20 cellular contexts compared by ENCODE assay signal in the genomic region with DNA sequence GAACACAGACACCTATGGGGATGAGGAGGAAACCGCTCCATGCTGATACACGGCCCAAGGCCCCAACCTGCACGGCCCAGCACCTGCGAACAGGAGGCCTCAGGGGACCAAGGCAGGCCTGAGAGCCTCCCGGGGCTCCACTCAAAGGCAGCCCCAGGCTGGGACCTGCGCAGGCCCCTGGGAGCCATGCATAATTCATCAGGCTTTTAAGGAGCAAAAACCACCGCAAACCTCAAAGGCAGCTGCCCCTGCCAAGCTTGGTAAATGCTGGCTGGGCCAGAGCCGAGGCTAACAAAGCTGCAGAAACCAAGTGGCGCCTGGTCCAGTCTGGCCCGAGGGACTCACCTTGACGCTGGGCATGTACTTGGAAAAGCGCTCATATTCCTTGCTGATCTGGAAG. TPM values are rescaled to one million over a fixed set of nuclear protein-coding genes. Genes with fewer than 3 reads are reported as not detected.
DNase-seq lines count a peak whose midpoint lies in the region; ATAC-seq and TF ChIP-seq lines count a peak whose summit lies in the region.
"Had no signal": no experiment of that assay in that cellular context is flagged by ENCODE, and none has a peak within 500 bp of the region (broad histone marks: within the 10 kb centered on the region; RNA-seq: fewer than 3 reads in every experiment).

No MANE protein-coding gene starts in this region.

- peaks cover 6% of the 10 kb centered on the region for H3K9me3 ChIP-seq in neutrophil
- no peaks in the 10 kb centered on the region for H3K9me3 ChIP-seq in esophagus squamous epithelium
- H3K9me3 ChIP-seq: adrenal gland, BE2C, SK-N-SH had no signal

- H3K4me3 Mint-ChIP-seq in activated naive CD8-positive, alpha-beta T cell treated with anti-CD3 and anti-CD28 coated beads, Interleukin-2, amount 50 U/mL, for 24 hours: peak overlapping the region; percentile 17
- H3K4me3 Mint-ChIP-seq: dendritic cell treated with granulocyte-macrophage colony-stimulating factor and Interleukin-4, amounts not matched to agents 40 ng/mL and 50 ng/mL, for 4 days; H9; nephron had no signal

- H3K9me3 Mint-ChIP-seq in activated naive CD8-positive, alpha-beta T cell treated with anti-CD3 and anti-CD28 coated beads, Interleukin-2, amount 50 U/mL, for 24 hours: no peaks in the 10 kb centered on the region
- H3K9me3 Mint-ChIP-seq: dendritic cell treated with granulocyte-macrophage colony-stimulating factor and Interleukin-4, amounts not matched to agents 40 ng/mL and 50 ng/mL, for 4 days; H9; nephron had no signal

- 89 to 100% methylated on average over 3 to 5 of the region's 12 CpGs for WGBS in esophagus squamous epithelium, 2 donors

- no peak for TF ChIP-seq CTCF in neutrophil (IDR thresholded peaks at IDR 0.05)
- no peak for TF ChIP-seq CTCF in esophagus squamous epithelium (IDR thresholded peaks at IDR 0.05)

- no peaks in the 10 kb centered on the region for H3K27me3 Mint-ChIP-seq in activated naive CD8-positive, alpha-beta T cell treated with anti-CD3 and anti-CD28 coated beads, Interleukin-2, amount 50 U/mL, for 24 hours
- H3K27me3 Mint-ChIP-seq: dendritic cell treated with granulocyte-macrophage colony-stimulating factor and Interleukin-4, amounts not matched to agents 40 ng/mL and 50 ng/mL, for 4 days had no signal

- peak overlapping the region; percentile 78 for H3K27ac Mint-ChIP-seq in activated naive CD8-positive, alpha-beta T cell treated with anti-CD3 and anti-CD28 coated beads, Interleukin-2, amount 50 U/mL, for 24 hours
- H3K27ac Mint-ChIP-seq: dendritic cell treated with granulocyte-macrophage colony-stimulating factor and Interleukin-4, amounts not matched to agents 40 ng/mL and 50 ng/mL, for 4 days; nephron had no signal

- intact Hi-C loops in esophagus squamous epithelium (cut with DNase I): no loop called here

- H3K4me3 ChIP-seq in neutrophil (ENCODE audit: low read depth in 1 of 2, low read length in 1 of 2): no peak overlapping the region
- H3K4me3 ChIP-seq in esophagus squamous epithelium: no peak overlapping the region
- H3K4me3 ChIP-seq: adrenal gland had no signal

- H3K4me1 ChIP-seq in neutrophil (ENCODE audit: control insufficient read depth in 1 of 2, insufficient read depth in 1 of 2, low read depth in 1 of 2, low read length in 1 of 2) (peaks cover 2% of the 10 kb centered on the region in 2 experiments), esophagus squamous epithelium (peaks cover 14 to 56% (median 24%) of the 10 kb centered on the region in 3 donors)

- peaks cover 75% of the 10 kb centered on the region for H3K36me3 Mint-ChIP-seq in activated naive CD8-positive, alpha-beta T cell treated with anti-CD3 and anti-CD28 coated beads, Interleukin-2, amount 50 U/mL, for 24 hours (ENCODE audit: low read depth)

- peaks cover 74% of the 10 kb centered on the region for H3K36me3 ChIP-seq in neutrophil
- peaks cover 49 to 77% (median 56%) of the 10 kb centered on the region in 3 donors for H3K36me3 ChIP-seq in esophagus squamous epithelium

- TF ChIP-seq POLR2A in esophagus squamous epithelium (IDR thresholded peaks at IDR 0.05): no peak

- no peak for ATAC-seq in activated naive CD8-positive, alpha-beta T cell treated with anti-CD3 and anti-CD28 coated beads, Interleukin-2, amount 50 U/mL, for 24 hours
- ATAC-seq in GM19328 (IDR thresholded peaks at IDR 0.05; ENCODE audit: unreplicated experiment): no peak

- H3K27ac ChIP-seq in neutrophil (peak overlapping the region; percentile 35), esophagus squamous epithelium (no peak overlapping the region)
- H3K27ac ChIP-seq: 22Rv1 had no signal

- DNase-seq in NCI-H1436 (lab: John Stamatoyannopoulos, UW) (peak; percentile 56), NCI-H1436 treated with DMSO at 0.1 percent for 48 hours (lab: John Stamatoyannopoulos, UW) (no peak), NCI-H2107 (lab: John Stamatoyannopoulos, UW) (peak; percentile 83), mucosa of gallbladder (ENCODE audit: low spot score) (no peak), esophagus squamous epithelium (lab: John Stamatoyannopoulos, UW) (no peak)
- no peak for DNase-seq in activated naive CD8-positive, alpha-beta T cell treated with anti-CD3 and anti-CD28 coated beads, Interleukin-2, amount 50 U/mL, for 24 hours
- DNase-seq: adrenal gland, BE2C, foreskin fibroblast, GDM1, H9, NCI-H187, NCI-H446, SK-N-SH, T1000 had no signal

- H3K4me1 Mint-ChIP-seq in activated naive CD8-positive, alpha-beta T cell treated with anti-CD3 and anti-CD28 coated beads, Interleukin-2, amount 50 U/mL, for 24 hours: peaks cover 52% of the 10 kb centered on the region

- H3K27me3 ChIP-seq in neutrophil (no peaks in the 10 kb centered on the region), esophagus squamous epithelium (no peaks in the 10 kb centered on the region)
- H3K27me3 ChIP-seq: adrenal gland, BE2C had no signal

RNA-seq across cellular contexts. Expression of gene DDX39A, which starts 8.0 kb away (rescaled TPM):
- total RNA-seq in mucosa of gallbladder (46.4 TPM), esophagus squamous epithelium (100 to 1,000 TPM in 1 of 4 donors, 10 to 100 TPM in 3; 59.2 to 144 (median 88.4) TPM)

RNA-seq across cellular contexts. Expression of gene PKN1, which starts 21.9 kb away (rescaled TPM):
- total RNA-seq in mucosa of gallbladder: 136 TPM
- 10 to 100 TPM in 2 of 4 donors, 1 to 10 TPM in 2; 6.1 to 38.3 (median 21.0) TPM for total RNA-seq in esophagus squamous epithelium

RNA-seq across cellular contexts. Expression of gene ADGRE5, which starts 29.9 kb away (rescaled TPM):
- total RNA-seq in mucosa of gallbladder (48.2 TPM), esophagus squamous epithelium (10 to 100 TPM in 2 of 4 donors, 1 to 10 TPM in 2; 5.6 to 23.7 (median 11.1) TPM)

Comparison
In these comparisons a context has a peak if more than half of its experiments do, and no peak if none do; other contexts are left out.
1. DNase-seq: peak in NCI-H1436 (single experiment) and NCI-H2107 (single experiment); none in NCI-H1436 treated with DMSO at 0.1 percent for 48 hours (single experiment), activated naive CD8-positive, alpha-beta T cell treated with anti-CD3 and anti-CD28 coated beads, Interleukin-2, amount 50 U/mL, for 24 hours (single experiment), mucosa of gallbladder (single experiment) and esophagus squamous epithelium (single experiment).